Comparison of ENCODE assay signal across 1 cellular context in genomic region chr15:90266485-90266884, GRCh38.
TF ChIP-seq lines count a peak whose summit lies in the region.

No MANE protein-coding gene starts in this region.

TF ChIP-seq in HEK293, 187 proteins besides CTCF, POLR2A, EP300 and RAD21 (continued from another document):
- TF ChIP-seq PRDM6 (tag by site-specific recombination; IDR thresholded peaks at IDR 0.05) (0 out of 2 replicates have a peak, but pooled peaks have one; percentile 24), ZNF629 (tag by site-specific recombination; IDR thresholded peaks at IDR 0.05) (0 out of 2 replicates have a peak, but pooled peaks have one; percentile 39)
